18 cellular contexts compared by ENCODE assay signal in the genomic region with DNA sequence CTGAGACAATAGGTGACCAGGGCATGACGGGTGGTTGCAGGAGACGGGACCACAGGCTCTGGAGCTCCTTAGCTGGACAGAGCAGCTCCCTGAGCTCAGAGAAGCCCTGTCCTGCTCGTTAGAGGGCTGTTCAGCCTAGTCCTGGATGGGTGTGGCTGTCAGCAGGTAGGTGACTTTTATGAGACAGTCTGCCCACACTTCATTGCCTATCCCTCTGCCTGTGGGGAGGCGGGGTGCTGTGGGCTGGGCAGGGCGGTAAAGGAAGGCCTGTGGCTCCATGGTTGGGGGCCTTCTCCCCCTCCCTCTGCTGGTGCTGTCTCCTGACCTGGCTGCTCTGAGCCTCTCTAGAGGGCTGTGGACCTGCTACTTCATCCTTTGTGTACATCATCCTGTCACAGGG.
DNase-seq lines count a peak whose midpoint lies in the region; ATAC-seq and TF ChIP-seq lines count a peak whose summit lies in the region.
"Had no signal": no experiment of that assay in that cellular context is flagged by ENCODE, and none has a peak within 500 bp of the region (broad histone marks: within the 10 kb centered on the region; RNA-seq: fewer than 3 reads in every experiment).

No MANE protein-coding gene starts in this region.

- intact Hi-C loops in IMR-90 (cut with micrococcal nuclease), result no loop called here
- intact Hi-C loops in colonic mucosa (cut with DNase I), result no loop called here
- intact Hi-C loops in CD4-positive, alpha-beta T cell (cut with DNase I, micrococcal nuclease), result no loop called here
- intact Hi-C loops in lower lobe of right lung (cut with DNase I), result no loop called here

- H2AFZ ChIP-seq in IMR-90 (replicated peaks; ENCODE audit: low read length, poor library complexity) (no peak overlapping the region), neuronal stem cell (ENCODE audit: low read length) (no peak overlapping the region)
- H2AFZ ChIP-seq: GM23248 had no signal

- H2BK20ac ChIP-seq in IMR-90 (ENCODE audit: low read depth, low read length), result no peak overlapping the region

- no peak for TF ChIP-seq RAD21 in IMR-90 (IDR thresholded peaks at IDR 0.05; ENCODE audit: low read length)

- H3K36me3 ChIP-seq in IMR-90 (ENCODE audit: control insufficient read depth, insufficient read depth, low read length) (no peaks in the 10 kb centered on the region), colonic mucosa (no peaks in the 10 kb centered on the region), neuronal stem cell (replicated peaks in 1 of 2; ENCODE audit: control insufficient read depth in 2 of 2, insufficient read depth in 2 of 2, low read length in 2 of 2) (no peaks in the 10 kb centered on the region), lower lobe of right lung (no peaks in the 10 kb centered on the region)

- no peak overlapping the region for H3K4me2 ChIP-seq in IMR-90 (ENCODE audit: low read depth, low read length)
- H3K4me2 ChIP-seq in neuronal stem cell (ENCODE audit: insufficient read depth, low read length, poor library complexity, severe bottlenecking), result no peak overlapping the region
- H3K4me2 ChIP-seq: A549 had no signal

- no peaks in the 10 kb centered on the region for H3K9me3 Mint-ChIP-seq in effector memory CD8-positive, alpha-beta T cell
- H3K9me3 Mint-ChIP-seq in CD4-positive, alpha-beta T cell, result no peaks in the 10 kb centered on the region

- CTCF ChIA-PET in IMR-90 (lab: Yijun Ruan, JAX), result no interaction called here
- CTCF ChIA-PET in CD4-positive, alpha-beta T cell (lab: Charles Lee), result no interaction called here

- H3K4me3 Mint-ChIP-seq in effector memory CD8-positive, alpha-beta T cell, result no peak overlapping the region
- H3K4me3 Mint-ChIP-seq in CD4-positive, alpha-beta T cell, result no peak overlapping the region
- H3K4me3 Mint-ChIP-seq: CD4-positive, alpha-beta memory T cell; HFFc6 had no signal

- no TSS peak for BruUV-seq in IMR-90 (replicated peaks; lab: Mats Ljungman, UMichigan)

- no peak overlapping the region for H2BK12ac ChIP-seq in neuronal stem cell (ENCODE audit: low read length)

- H3K4me1 ChIP-seq in IMR-90 (ENCODE audit: control insufficient read depth, insufficient read depth, low read length) (peaks cover 24% of the 10 kb centered on the region), colonic mucosa (peaks cover 11% of the 10 kb centered on the region), neuronal stem cell (ENCODE audit: control insufficient read depth in 2 of 2, insufficient read depth in 1 of 2, low read depth in 1 of 2, low read length in 2 of 2) (peaks cover 5 to 9% of the 10 kb centered on the region in 2 donors), lower lobe of right lung (peaks cover 11% of the 10 kb centered on the region)

- in situ Hi-C loops in IMR-90 (cut with MboI; ENCODE audit: low sequenced_read_pairs), result no loop called here

- H3K9ac ChIP-seq in IMR-90 (ENCODE audit: low read depth, low read length), result no peak overlapping the region
- no peak overlapping the region for H3K9ac ChIP-seq in colonic mucosa (ENCODE audit: low read depth in 2 of 2, low read length in 2 of 2)
- peak overlapping the region; percentile 44 for H3K9ac ChIP-seq in neuronal stem cell (ENCODE audit: low read depth, low read length, poor library complexity)
- H3K9ac ChIP-seq: GM23248 had no signal

- peaks cover 6% of the 10 kb centered on the region for H3K36me3 Mint-ChIP-seq in effector memory CD8-positive, alpha-beta T cell (ENCODE audit: insufficient read depth)
- H3K36me3 Mint-ChIP-seq in CD4-positive, alpha-beta T cell (ENCODE audit: low read depth), result no peaks in the 10 kb centered on the region
- H3K36me3 Mint-ChIP-seq: CD4-positive, alpha-beta memory T cell had no signal

- POLR2A ChIA-PET in IMR-90 (lab: Charles Lee; ENCODE audit: unreplicated experiment), result no interaction called here
- POLR2A ChIA-PET in CD4-positive, alpha-beta T cell (lab: Charles Lee), result no interaction called here

- H2AK5ac ChIP-seq in IMR-90 (ENCODE audit: low read depth, low read length) (peak overlapping the region; percentile 15; the same call in 1 of the 2 replicates), neuronal stem cell (ENCODE audit: low read depth, low read length) (peak overlapping the region; percentile 75)

- H3K14ac ChIP-seq in IMR-90 (replicated peaks; ENCODE audit: low read depth, low read length), result no peak overlapping the region
- no peak overlapping the region for H3K14ac ChIP-seq in neuronal stem cell (ENCODE audit: low read length)

- H3K27me3 Mint-ChIP-seq in effector memory CD8-positive, alpha-beta T cell, result peaks cover 7 to 24% of the 10 kb centered on the region in 2 donors
- H3K27me3 Mint-ChIP-seq in CD4-positive, alpha-beta T cell, result no peaks in the 10 kb centered on the region
- H3K27me3 Mint-ChIP-seq: CD4-positive, alpha-beta memory T cell had no signal

- H2BK15ac ChIP-seq in IMR-90 (ENCODE audit: low read depth, low read length) (no peak overlapping the region), neuronal stem cell (ENCODE audit: low read length) (no peak overlapping the region)

- H4K91ac ChIP-seq in IMR-90 (ENCODE audit: insufficient read depth, low read depth, low read length), result no peak overlapping the region
- no peak overlapping the region for H4K91ac ChIP-seq in neuronal stem cell (ENCODE audit: low read depth, low read length, poor library complexity)

- dilution Hi-C loops in IMR-90 (cut with HindIII; ENCODE audit: low sequenced_read_pairs, unreplicated experiment), result no loop called here

- TF ChIP-seq CTCF in IMR-90 (conservative IDR thresholded peaks at IDR 0.05; ENCODE audit: low read depth, low read length) (no peak), colonic mucosa (IDR thresholded peaks at IDR 0.05) (no peak), lower lobe of right lung (IDR thresholded peaks at IDR 0.05) (no peak)
- TF ChIP-seq CTCF in CD4-positive, alpha-beta T cell (IDR thresholded peaks at IDR 0.05), result no peak

- H3K27ac ChIP-seq in IMR-90 (ENCODE audit: insufficient read depth, low read length) (no peak overlapping the region), colonic mucosa (no peak overlapping the region), neuronal stem cell (replicated peaks; ENCODE audit: low read length) (no peak overlapping the region), lower lobe of right lung (no peak overlapping the region)
- H3K27ac ChIP-seq in CD4-positive, alpha-beta T cell (ENCODE audit: low read depth, low read length), result no peak overlapping the region
- H3K27ac ChIP-seq: 22Rv1, A549, C4-2B, GM23248 had no signal

- H2BK120ac ChIP-seq in IMR-90 (ENCODE audit: low read depth, low read length) (no peak overlapping the region), neuronal stem cell (ENCODE audit: low read depth, low read length) (no peak overlapping the region)

- H3K4ac ChIP-seq in IMR-90 (ENCODE audit: low read depth, low read length), result no peak overlapping the region
- peak overlapping the region; percentile 66 for H3K4ac ChIP-seq in neuronal stem cell (ENCODE audit: low read length)

- H3K4me3 ChIP-seq in IMR-90 (ENCODE audit: insufficient read depth, low read depth, low read length) (no peak overlapping the region), colonic mucosa (no peak overlapping the region), neuronal stem cell (ENCODE audit: low read length in 2 of 2) (no peak overlapping the region), lower lobe of right lung (no peak overlapping the region)
- H3K4me3 ChIP-seq: A549, GM23248 had no signal

- peaks cover 0 to 15% of the 10 kb centered on the region in 2 experiments; a peak in 1 of 4 replicates for H3K79me1 ChIP-seq in IMR-90 (ENCODE audit: low read depth in 1 of 2, low read length in 2 of 2)
- peaks cover 1% of the 10 kb centered on the region for H3K79me1 ChIP-seq in neuronal stem cell (ENCODE audit: low read depth, low read length)

- no peak for TF ChIP-seq POLR2A in IMR-90 (IDR thresholded peaks at IDR 0.05; ENCODE audit: low read depth, low read length)

- H2BK5ac ChIP-seq in IMR-90 (ENCODE audit: low read depth, low read length, poor library complexity, severe bottlenecking), result no peak overlapping the region
- H2BK5ac ChIP-seq in neuronal stem cell (ENCODE audit: low read length), result no peak overlapping the region

- H3K27ac Mint-ChIP-seq in effector memory CD8-positive, alpha-beta T cell, result no peak overlapping the region
- no peak overlapping the region for H3K27ac Mint-ChIP-seq in CD4-positive, alpha-beta T cell
- H3K27ac Mint-ChIP-seq: CD4-positive, alpha-beta memory T cell; HFFc6 had no signal

- H2AK9ac ChIP-seq in IMR-90 (replicated peaks; ENCODE audit: low read depth, low read length, poor library complexity), result no peak overlapping the region

- H3K9me1 ChIP-seq in IMR-90 (ENCODE audit: insufficient read depth, low read length), result peaks cover 11% of the 10 kb centered on the region

- H3K9me3 ChIP-seq in IMR-90 (ENCODE audit: control insufficient read depth, insufficient read depth, low read length), result peaks cover 5% of the 10 kb centered on the region; the same call in 1 of the 2 replicates
- no peaks in the 10 kb centered on the region for H3K9me3 ChIP-seq in colonic mucosa
- peaks cover 0 to 6% of the 10 kb centered on the region in 2 donors for H3K9me3 ChIP-seq in neuronal stem cell (replicated peaks in 1 of 2; ENCODE audit: control insufficient read depth in 2 of 2, insufficient read depth in 1 of 2, low read depth in 1 of 2, low read length in 2 of 2)
- no peaks in the 10 kb centered on the region for H3K9me3 ChIP-seq in CD4-positive, alpha-beta T cell (ENCODE audit: control insufficient read depth, low read length)
- no peaks in the 10 kb centered on the region for H3K9me3 ChIP-seq in lower lobe of right lung

- DNase-seq in NCI-H345 (lab: John Stamatoyannopoulos, UW) (peak; percentile 9), NCI-H345 treated with DMSO at 0.1 percent for 48 hours (lab: John Stamatoyannopoulos, UW; ENCODE audit: unreplicated experiment) (no peak), IMR-90 (no peak), colonic mucosa (peak; percentile 34), neuronal stem cell (ENCODE audit: low spot score) (no peak), lower lobe of right lung (no peak)
- no peak for DNase-seq in effector memory CD8-positive, alpha-beta T cell
- no peak for DNase-seq in CD4-positive, alpha-beta T cell
- DNase-seq: CD4-positive, alpha-beta memory T cell; DMS153; DMS79; GDM1; HCEC 1CT; HFFc6 had no signal

- H3K27me3 ChIP-seq in IMR-90 (ENCODE audit: control insufficient read depth, insufficient read depth, low read length) (no peaks in the 10 kb centered on the region), colonic mucosa (no peaks in the 10 kb centered on the region), neuronal stem cell (ENCODE audit: control insufficient read depth in 3 of 3, insufficient read depth in 3 of 3, low read depth in 1 of 3, low read length in 3 of 3) (peaks cover 0 to 12% (median 0%) of the 10 kb centered on the region in 3 experiments), lower lobe of right lung (ENCODE audit: low read depth) (no peaks in the 10 kb centered on the region)
- no peaks in the 10 kb centered on the region for H3K27me3 ChIP-seq in CD4-positive, alpha-beta T cell (ENCODE audit: control insufficient read depth, insufficient read depth, low read length)

- H4K20me1 ChIP-seq in IMR-90 (ENCODE audit: insufficient read depth, low read length), result no peaks in the 10 kb centered on the region

- 94% methylated on average over 2 of the region's 5 CpGs; no CpG with 5 or more reads in 1 of the 2 experiments for WGBS in IMR-90 (ENCODE audit: extremely low coverage in 2 of 2, insufficient read length in 1 of 2), 2 experiments
- no CpG with 5 or more reads among the region's 5 CpGs for WGBS in neuronal stem cell (ENCODE audit: extremely low coverage in 2 of 2, insufficient read length in 2 of 2, insufficient replicate concordance in 1 of 2), 2 donors

- H4K5ac ChIP-seq in IMR-90 (ENCODE audit: low read depth, low read length), result no peak overlapping the region

- H3K18ac ChIP-seq in IMR-90 (ENCODE audit: low read depth, low read length), result no peak overlapping the region
- peak overlapping the region; percentile 72 for H3K18ac ChIP-seq in neuronal stem cell (ENCODE audit: low read length)

- H3K23ac ChIP-seq in IMR-90 (ENCODE audit: low read depth, low read length) (no peak overlapping the region), neuronal stem cell (ENCODE audit: low read depth, low read length, poor library complexity) (no peak overlapping the region)

- no peak overlapping the region for H4K8ac ChIP-seq in IMR-90 (ENCODE audit: low read depth in 2 of 2, low read length in 2 of 2)
- H4K8ac ChIP-seq in neuronal stem cell (ENCODE audit: low read depth, low read length), result peak overlapping the region; percentile 17

- ATAC-seq in IMR-90 (ENCODE audit: low read depth), result no peak
- no peak for ATAC-seq in effector memory CD8-positive, alpha-beta T cell (replicated peaks)
- no peak for ATAC-seq in CD4-positive, alpha-beta T cell (ENCODE audit: poor library complexity)
- ATAC-seq in lower lobe of right lung, result no peak
- ATAC-seq: A549 had no signal

- H3K4me1 Mint-ChIP-seq in effector memory CD8-positive, alpha-beta T cell (ENCODE audit: low read depth in 2 of 2), result peaks cover 9 to 10% of the 10 kb centered on the region in 2 donors
- peaks cover 7% of the 10 kb centered on the region for H3K4me1 Mint-ChIP-seq in CD4-positive, alpha-beta T cell (ENCODE audit: low read depth)

- no peak overlapping the region for H3K56ac ChIP-seq in IMR-90 (ENCODE audit: extremely low read depth, insufficient read depth, low read length)

Comparison
In these comparisons a context has a peak if more than half of its experiments do, and no peak if none do; other contexts are left out.
1. DNase-seq: peak in NCI-H345 (single experiment) and colonic mucosa (single experiment); none in NCI-H345 treated with DMSO at 0.1 percent for 48 hours (single experiment), IMR-90 (single experiment), neuronal stem cell (single experiment), effector memory CD8-positive, alpha-beta T cell (0 of 3), CD4-positive, alpha-beta T cell (0 of 10) and lower lobe of right lung (single experiment).